ENCODE assay signal across 8 cellular contexts in the genomic region with DNA sequence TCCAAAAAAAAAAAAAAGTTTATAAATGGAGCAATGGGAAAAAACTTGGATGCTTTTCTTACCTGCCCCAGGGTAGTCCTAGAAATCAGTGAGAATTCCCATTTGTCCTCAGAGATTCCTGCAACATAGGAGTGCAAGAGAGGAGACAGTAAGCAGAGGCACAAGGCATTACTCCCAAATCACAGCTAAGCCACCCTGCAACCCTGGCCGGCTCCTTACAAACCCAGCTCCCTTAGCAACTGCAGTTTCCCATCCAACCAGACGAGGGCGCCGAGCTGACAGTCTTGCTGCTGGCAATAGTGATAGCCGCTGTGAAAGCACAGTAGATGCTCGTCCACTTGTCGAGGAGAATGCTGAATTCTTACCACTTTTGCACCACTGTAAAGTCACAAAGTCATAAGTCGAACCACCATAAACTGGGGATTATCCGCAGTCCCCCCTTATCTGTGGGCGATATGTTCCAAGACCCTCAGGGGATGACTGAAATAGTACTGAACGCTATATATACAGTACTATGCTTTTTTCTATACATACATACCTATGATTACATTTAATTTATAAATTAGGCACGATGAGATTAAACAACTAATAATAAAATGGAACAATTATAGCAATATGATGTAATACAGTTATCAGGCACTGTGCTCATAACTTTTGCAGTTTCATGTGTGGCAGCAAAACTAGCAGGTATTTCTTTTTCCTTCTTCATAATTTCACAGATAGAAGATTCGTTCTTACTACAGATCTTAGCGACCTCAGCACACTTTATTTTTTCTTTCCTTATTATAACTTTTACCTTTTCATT. TPM values are rescaled to one million over a fixed set of nuclear protein-coding genes. Genes with fewer than 3 reads are reported as not detected.
A peak's percentile ranks its signal among the peaks of the same experiment; 100 is the strongest.
DNase-seq lines count a peak whose midpoint lies in the region; FAIRE-seq and TF ChIP-seq lines count a peak whose summit lies in the region.

No MANE protein-coding gene starts in this region.

- H3K56ac ChIP-seq in H1 (replicated peaks; ENCODE audit: insufficient read length, low read depth, low read length) = no peak overlapping the region

- no peaks in the 10 kb centered on the region for H3K9me3 ChIP-seq in H1 (ENCODE audit: insufficient read depth in 2 of 2, low read depth in 1 of 2, low read length in 1 of 2)

- no peaks in the 10 kb centered on the region for H3K27me3 ChIP-seq in H1 (replicated peaks in 1 of 4; ENCODE audit: control insufficient read depth in 3 of 4, extremely low read depth in 1 of 4, insufficient read depth in 3 of 4, low read length in 3 of 4)

- H3K4me2 ChIP-seq in H1 (ENCODE audit: insufficient read depth in 1 of 2, low read depth in 2 of 2, low read length in 2 of 2) = no peak overlapping the region

- H3K79me2 ChIP-seq in H1 (ENCODE audit: control insufficient read depth in 1 of 2, insufficient read depth in 2 of 2, low read length in 2 of 2) = peaks cover 0 to 4% of the 10 kb centered on the region in 2 experiments; a peak in 1 of 4 replicates

- H2BK5ac ChIP-seq in H1 (ENCODE audit: low read depth, low read length) = no peak overlapping the region

- peak; percentile 78 to 85 for TF ChIP-seq RAD21 in H1 (IDR thresholded peaks at IDR 0.05 in 1 of 2, conservative IDR thresholded peaks at IDR 0.05 in 1 of 2; ENCODE audit: low read depth in 2 of 2, low read length in 2 of 2)

- POLR2A ChIA-PET in H1 (lab: Charles Lee; ENCODE audit: partially characterized antibody) = interaction anchor here (0.6 to 2.7 kb wide), 5 partner anchors 19 to 178 kb away, joined by 3 to 13 read pairs (median 3); partner anchors contain the start of gene LYPLA2

- H4K5ac ChIP-seq in H1 (ENCODE audit: insufficient read length, low read depth, low read length) = no peak overlapping the region

- H2BK20ac ChIP-seq in H1 (ENCODE audit: low read length) = no peak overlapping the region

- FAIRE-seq in H1 (lab: Jason Lieb, UNC) = peak; percentile 24

- H4K20me1 ChIP-seq in H1 (replicated peaks in 1 of 2; ENCODE audit: control insufficient read depth in 1 of 2, insufficient read depth in 2 of 2, low read length in 2 of 2) = peaks cover 0 to 1% of the 10 kb centered on the region in 2 experiments

- TF ChIP-seq POLR2A in H1 (IDR thresholded peaks at IDR 0.05; ENCODE audit: control extremely low read depth in 1 of 2, low read depth in 2 of 2, low read length in 2 of 2) = no peak

- H3K4me1 ChIP-seq in H1 (replicated peaks in 1 of 4; ENCODE audit: control insufficient read depth in 3 of 4, insufficient read depth in 4 of 4, low read length in 3 of 4) = no peaks in the 10 kb centered on the region

- no peaks in the 10 kb centered on the region for H3K79me1 ChIP-seq in H1 (ENCODE audit: low read depth, low read length)

- no peak overlapping the region for H2BK120ac ChIP-seq in H1 (replicated peaks; ENCODE audit: low read depth, low read length)

- no peak overlapping the region for H3K14ac ChIP-seq in H1 (ENCODE audit: insufficient read length)

- DNase-seq in Daoy (ENCODE audit: low read depth) (peak; percentile 84), HT-29 (ENCODE audit: low spot score) (peak; percentile 95), NOMO-1 (lab: John Stamatoyannopoulos, UW; ENCODE audit: unreplicated experiment in 2 of 2) (peak; percentile 33 to 62), H1 (ENCODE audit: low read depth in 1 of 2, low spot score in 2 of 2) (peak in 1 of 2 experiments; percentile 97), middle frontal gyrus (ENCODE audit: extremely low spot score, low spot score) (peak; percentile 83), cortex of kidney (lab: John Stamatoyannopoulos, UW) (no peak)
- peak; percentile 70 to 77 for DNase-seq in activated CD8-positive, alpha-beta memory T cell treated with anti-CD3 and anti-CD28 coated beads for 1 hour (ENCODE audit: extremely low read depth in 1 of 2, low read depth in 1 of 2)
- peak; percentile 80 for DNase-seq in stimulated activated CD8-positive, alpha-beta memory T cell treated with anti-CD3 and anti-CD28 coated beads, Interleukin-4, amount 100 ng/mL, for 24 hours (ENCODE audit: low read depth)

- H2BK12ac ChIP-seq in H1 (ENCODE audit: low read depth, low read length) = no peak overlapping the region

- H2AK5ac ChIP-seq in H1 (ENCODE audit: low read depth, low read length) = no peak overlapping the region

- H4K8ac ChIP-seq in H1 (ENCODE audit: extremely low read depth, insufficient read depth, low read length) = no peak overlapping the region

- no peak overlapping the region for H3K4me3 ChIP-seq in H1 (ENCODE audit: extremely low read depth in 1 of 4, insufficient read depth in 2 of 4, low read depth in 3 of 4, low read length in 4 of 4)

- H3K18ac ChIP-seq in H1 (ENCODE audit: extremely low read depth, low read length) = no peak overlapping the region

- 29% methylated on average over 14 of the region's 14 CpGs; no CpG with 5 or more reads in 1 of the 2 experiments for WGBS in H1 (ENCODE audit: extremely low coverage in 1 of 2, insufficient coverage in 1 of 2, insufficient read length in 1 of 2, insufficient replicate concordance in 2 of 2, low coverage in 1 of 2, low lambda C conversion rate in 2 of 2, missing lambda C conversion rate in 1 of 2), 2 experiments

- H3K23me2 ChIP-seq in H1 (ENCODE audit: low read depth, low read length) = no peaks in the 10 kb centered on the region

- no peak overlapping the region for H2BK15ac ChIP-seq in H1 (ENCODE audit: low read length)

- H3K27ac ChIP-seq in H1 (ENCODE audit: low read depth, low read length) = no peak overlapping the region

- CTCF ChIA-PET in H1 (lab: Charles Lee; ENCODE audit: partially characterized antibody) = interaction anchor here (0.6 to 3.2 kb wide), 40 partner anchors 10 to 1055 kb away, joined by 3 to 37 read pairs (median 3); partner anchors contain the start of gene LYPLA2

- H4K91ac ChIP-seq in H1 (replicated peaks; ENCODE audit: insufficient read length, low read length) = no peak overlapping the region

- no peak overlapping the region for H3K4ac ChIP-seq in H1 (replicated peaks; ENCODE audit: insufficient read length, low read depth, low read length)

- H3K23ac ChIP-seq in H1 (ENCODE audit: insufficient read length) = no peak overlapping the region

- no peak for TF ChIP-seq EP300 in H1 (IDR thresholded peaks at IDR 0.05; ENCODE audit: borderline replicate concordance in 1 of 2, low read depth in 2 of 2, low read length in 2 of 2)

- H2AFZ ChIP-seq in H1 (ENCODE audit: low read length) = no peak overlapping the region

- H3K9ac ChIP-seq in H1 (replicated peaks in 1 of 4; ENCODE audit: extremely low read depth in 1 of 4, low read depth in 3 of 4, low read length in 3 of 4) = no peak overlapping the region

- H3K36me3 ChIP-seq in H1 (ENCODE audit: control insufficient read depth in 2 of 4, insufficient read depth in 4 of 4, low read length in 3 of 4) = peaks cover 0 to 4% (median 0%) of the 10 kb centered on the region in 4 experiments; a peak in 1 of 8 replicates

- peak; percentile 89 to 99 (median 98) for TF ChIP-seq CTCF in H1 (IDR thresholded peaks at IDR 0.05; ENCODE audit: control extremely low read depth in 1 of 3, insufficient read depth in 1 of 3, low read depth in 1 of 3, low read length in 3 of 3)

RNA-seq across cellular contexts. Expression of gene PITHD1, which starts 6.0 kb away (rescaled TPM):
- total RNA-seq in Daoy (2014; rRNA removed; shearing (Covaris generic)) = 131 TPM in 2 replicates
- 103 TPM in 2 replicates for total RNA-seq in HT-29 (2014; rRNA removed; shearing (Covaris generic))
- total RNA-seq in H1 (2021; fragmentation: NEBNext Ultra II Directional; extraction: Animal tissue kit (Norgen Biotek cat#: 25700)) = 65.0 and 68.8 TPM in 2 replicates
- polyA plus RNA-seq in H1 (2011; rRNA removed) = 50.4 and 67.4 TPM in 2 replicates
- polyA plus RNA-seq in H1 (2011; cell fraction: cytosol; rRNA removed) = 74.7 TPM
- 24.3 TPM for polyA plus RNA-seq in H1 (2011; cell fraction: nucleus; rRNA removed)
- 58.6 to 81.9 TPM (median 63.5 TPM) in 4 replicates for polyA plus RNA-seq in H1 (2012, experiment 1 of 2)
- polyA plus RNA-seq in H1 (2012, experiment 2 of 2) = 36.7 TPM
- polyA plus RNA-seq in H1 (2013, experiment 1 of 2) = 29.8 TPM
- polyA plus RNA-seq in H1 (2013, experiment 2 of 2) = 29.8 TPM
- polyA minus RNA-seq in H1 (2011; rRNA and poly(A)+ RNA removed) = 18.5 and 21.2 TPM in 2 replicates
- 20.4 TPM for polyA minus RNA-seq in H1 (2011; cell fraction: cytosol; rRNA and poly(A)+ RNA removed)
- polyA minus RNA-seq in H1 (2011; cell fraction: nucleus; rRNA and poly(A)+ RNA removed) = 16.2 TPM

RNA-seq across cellular contexts. Expression of gene LYPLA2, which starts 18.7 kb away (rescaled TPM):
- total RNA-seq in Daoy (2014; rRNA removed; shearing (Covaris generic)) = 103 and 113 TPM in 2 replicates
- 299 and 311 TPM in 2 replicates for total RNA-seq in HT-29 (2014; rRNA removed; shearing (Covaris generic))
- total RNA-seq in H1 (2021; fragmentation: NEBNext Ultra II Directional; extraction: Animal tissue kit (Norgen Biotek cat#: 25700)) = 138 and 152 TPM in 2 replicates
- 211 and 231 TPM in 2 replicates for polyA plus RNA-seq in H1 (2011; rRNA removed)
- polyA plus RNA-seq in H1 (2011; cell fraction: cytosol; rRNA removed) = 199 TPM
- 248 TPM for polyA plus RNA-seq in H1 (2011; cell fraction: nucleus; rRNA removed)
- 137 to 167 TPM (median 164 TPM) in 4 replicates for polyA plus RNA-seq in H1 (2012, experiment 1 of 2)
- polyA plus RNA-seq in H1 (2012, experiment 2 of 2) = 182 TPM
- 108 TPM for polyA plus RNA-seq in H1 (2013, experiment 1 of 2)
- 112 TPM for polyA plus RNA-seq in H1 (2013, experiment 2 of 2)
- 85.0 and 94.2 TPM in 2 replicates for polyA minus RNA-seq in H1 (2011; rRNA and poly(A)+ RNA removed)
- polyA minus RNA-seq in H1 (2011; cell fraction: cytosol; rRNA and poly(A)+ RNA removed) = 102 TPM
- 48.5 TPM for polyA minus RNA-seq in H1 (2011; cell fraction: nucleus; rRNA and poly(A)+ RNA removed)

RNA-seq across cellular contexts. Expression of gene GALE, which starts 28.3 kb away (rescaled TPM):
- 108 and 110 TPM in 2 replicates for total RNA-seq in Daoy (2014; rRNA removed; shearing (Covaris generic))
- 252 and 273 TPM in 2 replicates for total RNA-seq in HT-29 (2014; rRNA removed; shearing (Covaris generic))
- total RNA-seq in H1 (2021; fragmentation: NEBNext Ultra II Directional; extraction: Animal tissue kit (Norgen Biotek cat#: 25700)) = 26.0 and 29.9 TPM in 2 replicates
- polyA plus RNA-seq in H1 (2011; rRNA removed) = 33.9 and 36.1 TPM in 2 replicates
- 44.1 TPM for polyA plus RNA-seq in H1 (2011; cell fraction: cytosol; rRNA removed)
- polyA plus RNA-seq in H1 (2011; cell fraction: nucleus; rRNA removed) = 49.2 TPM
- 19.7 to 30.9 TPM (median 30.0 TPM) in 4 replicates for polyA plus RNA-seq in H1 (2012, experiment 1 of 2)
- polyA plus RNA-seq in H1 (2012, experiment 2 of 2) = 31.2 TPM
- 34.2 TPM for polyA plus RNA-seq in H1 (2013, experiment 1 of 2)
- polyA plus RNA-seq in H1 (2013, experiment 2 of 2) = 33.2 TPM
- 12.4 and 16.0 TPM in 2 replicates for polyA minus RNA-seq in H1 (2011; rRNA and poly(A)+ RNA removed)
- polyA minus RNA-seq in H1 (2011; cell fraction: cytosol; rRNA and poly(A)+ RNA removed) = 6.8 TPM
- 15.4 TPM for polyA minus RNA-seq in H1 (2011; cell fraction: nucleus; rRNA and poly(A)+ RNA removed)

RNA-seq across cellular contexts. Expression of gene ELOA, which starts 29.0 kb away (rescaled TPM):
- 83.0 and 85.5 TPM in 2 replicates for total RNA-seq in Daoy (2014; rRNA removed; shearing (Covaris generic))
- 32.9 and 36.8 TPM in 2 replicates for total RNA-seq in HT-29 (2014; rRNA removed; shearing (Covaris generic))
- total RNA-seq in H1 (2021; fragmentation: NEBNext Ultra II Directional; extraction: Animal tissue kit (Norgen Biotek cat#: 25700)) = 56.9 and 61.1 TPM in 2 replicates
- polyA plus RNA-seq in H1 (2011; rRNA removed) = 12.3 and 15.7 TPM in 2 replicates
- polyA plus RNA-seq in H1 (2011; cell fraction: cytosol; rRNA removed) = 17.2 TPM
- polyA plus RNA-seq in H1 (2011; cell fraction: nucleus; rRNA removed) = 18.4 TPM
- polyA plus RNA-seq in H1 (2012, experiment 1 of 2) = 30.4 to 40.8 TPM (median 33.7 TPM) in 4 replicates
- polyA plus RNA-seq in H1 (2012, experiment 2 of 2) = 10.1 TPM
- 37.0 TPM for polyA plus RNA-seq in H1 (2013, experiment 1 of 2)
- polyA plus RNA-seq in H1 (2013, experiment 2 of 2) = 37.5 TPM
- polyA minus RNA-seq in H1 (2011; rRNA and poly(A)+ RNA removed) = 22.7 and 25.6 TPM in 2 replicates
- polyA minus RNA-seq in H1 (2011; cell fraction: cytosol; rRNA and poly(A)+ RNA removed) = 22.4 TPM
- polyA minus RNA-seq in H1 (2011; cell fraction: nucleus; rRNA and poly(A)+ RNA removed) = 18.6 TPM

RNA-seq across cellular contexts. Expression of gene HMGCL, which starts 53.0 kb away (rescaled TPM):
- 20.5 and 27.0 TPM in 2 replicates for total RNA-seq in Daoy (2014; rRNA removed; shearing (Covaris generic))
- 37.4 and 38.2 TPM in 2 replicates for total RNA-seq in HT-29 (2014; rRNA removed; shearing (Covaris generic))
- 13.7 and 15.6 TPM in 2 replicates for total RNA-seq in H1 (2021; fragmentation: NEBNext Ultra II Directional; extraction: Animal tissue kit (Norgen Biotek cat#: 25700))
- polyA plus RNA-seq in H1 (2011; rRNA removed) = 19.5 and 24.3 TPM in 2 replicates
- 29.3 TPM for polyA plus RNA-seq in H1 (2011; cell fraction: cytosol; rRNA removed)
- polyA plus RNA-seq in H1 (2011; cell fraction: nucleus; rRNA removed) = 24.5 TPM
- 13.8 to 24.3 TPM (median 19.2 TPM) in 4 replicates for polyA plus RNA-seq in H1 (2012, experiment 1 of 2)
- 14.1 TPM for polyA plus RNA-seq in H1 (2012, experiment 2 of 2)
- polyA plus RNA-seq in H1 (2013, experiment 1 of 2) = 11.2 TPM
- polyA plus RNA-seq in H1 (2013, experiment 2 of 2) = 9.9 TPM
- 15.8 and 24.2 TPM in 2 replicates for polyA minus RNA-seq in H1 (2011; rRNA and poly(A)+ RNA removed)
- polyA minus RNA-seq in H1 (2011; cell fraction: cytosol; rRNA and poly(A)+ RNA removed) = 10.4 TPM
- 11.8 TPM for polyA minus RNA-seq in H1 (2011; cell fraction: nucleus; rRNA and poly(A)+ RNA removed)
